ENCODE assay signal across 9 cellular contexts in the genomic region with DNA sequence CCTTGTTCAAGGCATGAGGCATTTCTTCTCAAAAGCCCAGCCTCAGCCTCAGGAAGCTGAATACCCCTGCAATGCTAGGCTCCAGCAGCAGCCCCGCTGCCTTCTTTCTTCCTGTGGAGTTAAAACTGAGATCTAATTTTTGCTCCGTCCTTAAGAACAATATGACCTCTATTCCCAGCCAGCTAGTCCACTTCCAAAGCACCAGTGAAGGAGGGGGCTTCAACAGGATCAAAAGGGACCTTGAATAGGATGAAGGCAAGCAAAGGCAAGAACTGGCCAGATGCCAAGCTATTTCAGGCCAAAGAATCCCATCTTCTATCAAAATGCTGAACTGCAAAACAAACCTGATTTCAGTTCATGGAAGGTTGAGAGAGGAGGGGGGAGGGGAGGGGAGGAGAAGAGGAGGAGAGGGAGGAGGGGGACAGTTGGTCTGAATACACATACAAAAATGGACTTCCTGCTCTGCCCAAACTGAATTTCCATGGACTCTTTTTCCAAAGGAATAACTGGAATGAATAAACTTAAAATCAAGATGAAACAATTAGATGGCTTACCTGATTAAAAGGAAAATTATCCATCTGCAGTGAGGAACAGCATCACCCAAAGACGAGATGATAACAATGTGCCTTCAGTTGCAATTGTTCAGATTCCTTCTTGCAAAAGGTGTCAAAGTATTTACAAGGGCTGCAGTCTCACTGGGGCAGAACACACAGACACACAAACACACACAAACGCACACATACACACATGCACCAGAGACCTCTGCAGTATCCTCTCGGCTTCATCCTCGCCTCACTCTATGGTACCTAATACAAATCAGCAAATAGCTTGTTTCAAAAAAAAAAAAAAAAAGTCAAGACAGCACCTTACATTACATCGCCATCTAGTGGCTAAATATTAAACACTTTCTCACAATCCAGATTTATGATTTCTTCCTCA. TPM values are rescaled to one million over a fixed set of nuclear protein-coding genes. Genes with fewer than 3 reads are reported as not detected.
A peak's percentile ranks its signal among the peaks of the same experiment; 100 is the strongest.
DNase-seq lines count a peak whose midpoint lies in the region; ATAC-seq and TF ChIP-seq lines count a peak whose summit lies in the region.
"Had no signal": no experiment of that assay in that cellular context is flagged by ENCODE, and none has a peak within 500 bp of the region (broad histone marks: within the 10 kb centered on the region; RNA-seq: fewer than 3 reads in every experiment).

TSS of gene SCN1A (minus strand) at position 804 of the 939 bp plus-strand sequence. CDS start 54,399 bp downstream, outside the sequence.

- no peaks in the 10 kb centered on the region for H3K9me3 ChIP-seq in HUES48 (ENCODE audit: control insufficient read depth, insufficient read depth, low read length)

- no peak within 1 kb of the TSS for H3K9ac ChIP-seq in HUES48 (ENCODE audit: low read depth, low read length)

- no peaks in the 10 kb centered on the region for H3K9me3 Mint-ChIP-seq in activated naive CD4-positive, alpha-beta T cell treated with anti-CD3 and anti-CD28 coated beads, Interleukin-2, amount 50 U/mL, for 72 hours
- H3K9me3 Mint-ChIP-seq: activated naive CD4-positive, alpha-beta T cell treated with anti-CD3 and anti-CD28 coated beads, Interleukin-2, amount 50 U/mL, for 24 hours had no signal

- peak; percentile 11 to 57 for ATAC-seq in activated naive CD4-positive, alpha-beta T cell treated with anti-CD3 and anti-CD28 coated beads, Interleukin-2, amount 50 U/mL, for 72 hours

- DNase-seq in activated naive CD4-positive, alpha-beta T cell treated with anti-CD3 and anti-CD28 coated beads, Interleukin-2, amount 50 U/mL, for 72 hours (ENCODE audit: low spot score in 2 of 2), result no peak
- no peak for DNase-seq in activated naive CD4-positive, alpha-beta T cell treated with anti-CD3 and anti-CD28 coated beads, Interleukin-2, amount 50 U/mL, for 16 hours
- DNase-seq in NOMO-1 treated with dmso at 0.1 percent for 144 hours (lab: John Stamatoyannopoulos, UW; ENCODE audit: unreplicated experiment), result peak; percentile 12
- DNase-seq in coronary artery (ENCODE audit: low spot score), result no peak
- DNase-seq in medulla oblongata (ENCODE audit: extremely low spot score), result peak; percentile 48
- no peak for DNase-seq in mucosa of gallbladder (ENCODE audit: low spot score)
- DNase-seq in activated CD4-positive, alpha-beta T cell treated with anti-CD3 and anti-CD28 coated beads, Interleukin-2, amount 50 U/mL, for 1 hour, result no peak

- H3K27me3 ChIP-seq in HUES48 (ENCODE audit: control insufficient read depth, insufficient read depth, low read length), result no peaks in the 10 kb centered on the region

- H3K27ac ChIP-seq in HUES48 (ENCODE audit: low read depth, low read length) (no peak within 1 kb of the TSS), coronary artery (no peak within 1 kb of the TSS)

- H3K4me3 ChIP-seq in HUES48 (ENCODE audit: low read depth, low read length) (0 out of 2 replicates have a peak within 1 kb of the TSS, but pooled peaks have one; percentile 2), coronary artery (no peak within 1 kb of the TSS)

- peak; percentile 43 for TF ChIP-seq CTCF in coronary artery (IDR thresholded peaks at IDR 0.05)

- H3K36me3 ChIP-seq in HUES48 (ENCODE audit: control insufficient read depth, insufficient read depth, low read length), result no peaks in the 10 kb centered on the region

- peaks cover 22% of the 10 kb centered on the region for H3K4me1 ChIP-seq in HUES48 (ENCODE audit: control insufficient read depth, insufficient read depth, low read length)

- H3K27ac Mint-ChIP-seq in activated naive CD4-positive, alpha-beta T cell treated with anti-CD3 and anti-CD28 coated beads, Interleukin-2, amount 50 U/mL, for 72 hours, result no peak within 1 kb of the TSS
- H3K27ac Mint-ChIP-seq: activated naive CD4-positive, alpha-beta T cell treated with anti-CD3 and anti-CD28 coated beads, Interleukin-2, amount 50 U/mL, for 24 hours had no signal

- no peaks in the 10 kb centered on the region for H3K36me3 Mint-ChIP-seq in activated naive CD4-positive, alpha-beta T cell treated with anti-CD3 and anti-CD28 coated beads, Interleukin-2, amount 50 U/mL, for 72 hours
- H3K36me3 Mint-ChIP-seq: activated naive CD4-positive, alpha-beta T cell treated with anti-CD3 and anti-CD28 coated beads, Interleukin-2, amount 50 U/mL, for 24 hours had no signal

RNA-seq across cellular contexts. Expression of gene SCN1A, which starts in this region (rescaled TPM):
- total RNA-seq in activated naive CD4-positive, alpha-beta T cell treated with anti-CD3 and anti-CD28 coated beads, Interleukin-2, amount 50 U/mL, for 72 hours, result not detected
- total RNA-seq in mucosa of gallbladder, result not detected

Comparison
In these comparisons a context has a peak if more than half of its experiments do, and no peak if none do; other contexts are left out.
1. Peak in ATAC-seq in activated naive CD4-positive, alpha-beta T cell treated with anti-CD3 and anti-CD28 coated beads, Interleukin-2, amount 50 U/mL, for 72 hours; RNA of the gene not detected or under 1 TPM.
2. DNase-seq: peak in NOMO-1 treated with dmso at 0.1 percent for 144 hours (single experiment) and medulla oblongata (single experiment); none in activated naive CD4-positive, alpha-beta T cell treated with anti-CD3 and anti-CD28 coated beads, Interleukin-2, amount 50 U/mL, for 72 hours (0 of 2), activated naive CD4-positive, alpha-beta T cell treated with anti-CD3 and anti-CD28 coated beads, Interleukin-2, amount 50 U/mL, for 16 hours (single experiment), coronary artery (single experiment), mucosa of gallbladder (single experiment) and activated CD4-positive, alpha-beta T cell treated with anti-CD3 and anti-CD28 coated beads, Interleukin-2, amount 50 U/mL, for 1 hour (single experiment).